In the genomic region with DNA sequence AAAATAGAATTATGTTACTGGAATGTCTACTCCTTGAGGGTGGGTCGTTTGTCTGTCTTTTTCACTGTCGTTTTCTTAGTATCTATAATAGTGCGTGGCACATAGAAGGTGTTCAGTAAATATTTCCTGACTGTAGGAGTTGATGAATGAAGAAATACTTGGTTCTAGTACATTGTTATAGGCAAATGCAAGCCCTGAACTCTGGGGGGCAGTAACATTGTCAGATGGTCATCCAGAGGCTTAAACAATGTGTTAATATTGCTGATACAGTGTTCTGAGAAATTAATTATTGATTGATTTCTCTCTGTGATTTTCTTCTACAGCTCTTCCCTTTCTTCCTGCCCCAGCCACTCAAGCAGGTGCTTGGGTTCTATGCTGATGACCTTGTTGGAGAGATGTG, we compare ENCODE assay signal across 2 cellular contexts.
TF ChIP-seq lines count a peak whose summit lies in the region.

No MANE protein-coding gene starts in this region.

TF ChIP-seq in GM23338, 12 proteins besides CTCF, POLR2A, EP300 and RAD21 (continued from another document):
- TF ChIP-seq, protein P1, sequence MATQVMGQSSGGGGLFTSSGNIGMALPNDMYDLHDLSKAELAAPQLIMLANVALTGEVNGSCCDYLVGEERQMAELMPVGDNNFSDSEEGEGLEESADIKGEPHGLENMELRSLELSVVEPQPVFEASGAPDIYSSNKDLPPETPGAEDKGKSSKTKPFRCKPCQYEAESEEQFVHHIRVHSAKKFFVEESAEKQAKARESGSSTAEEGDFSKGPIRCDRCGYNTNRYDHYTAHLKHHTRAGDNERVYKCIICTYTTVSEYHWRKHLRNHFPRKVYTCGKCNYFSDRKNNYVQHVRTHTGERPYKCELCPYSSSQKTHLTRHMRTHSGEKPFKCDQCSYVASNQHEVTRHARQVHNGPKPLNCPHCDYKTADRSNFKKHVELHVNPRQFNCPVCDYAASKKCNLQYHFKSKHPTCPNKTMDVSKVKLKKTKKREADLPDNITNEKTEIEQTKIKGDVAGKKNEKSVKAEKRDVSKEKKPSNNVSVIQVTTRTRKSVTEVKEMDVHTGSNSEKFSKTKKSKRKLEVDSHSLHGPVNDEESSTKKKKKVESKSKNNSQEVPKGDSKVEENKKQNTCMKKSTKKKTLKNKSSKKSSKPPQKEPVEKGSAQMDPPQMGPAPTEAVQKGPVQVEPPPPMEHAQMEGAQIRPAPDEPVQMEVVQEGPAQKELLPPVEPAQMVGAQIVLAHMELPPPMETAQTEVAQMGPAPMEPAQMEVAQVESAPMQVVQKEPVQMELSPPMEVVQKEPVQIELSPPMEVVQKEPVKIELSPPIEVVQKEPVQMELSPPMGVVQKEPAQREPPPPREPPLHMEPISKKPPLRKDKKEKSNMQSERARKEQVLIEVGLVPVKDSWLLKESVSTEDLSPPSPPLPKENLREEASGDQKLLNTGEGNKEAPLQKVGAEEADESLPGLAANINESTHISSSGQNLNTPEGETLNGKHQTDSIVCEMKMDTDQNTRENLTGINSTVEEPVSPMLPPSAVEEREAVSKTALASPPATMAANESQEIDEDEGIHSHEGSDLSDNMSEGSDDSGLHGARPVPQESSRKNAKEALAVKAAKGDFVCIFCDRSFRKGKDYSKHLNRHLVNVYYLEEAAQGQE (IDR thresholded peaks at IDR 0.05; ENCODE audit: unreplicated experiment) = no peak
- TF ChIP-seq JUNB (IDR thresholded peaks at IDR 0.05; ENCODE audit: unreplicated experiment) (no peak), POLR2AphosphoS5 (IDR thresholded peaks at IDR 0.05; ENCODE audit: low read depth) (no peak), CREB1 (CRISPR knock-in tag; IDR thresholded peaks at IDR 0.05; ENCODE audit: low read depth) (no peak), EZH2phosphoT487 (IDR thresholded peaks at IDR 0.05; ENCODE audit: unreplicated experiment) (no peak), ZNF331 (CRISPR knock-in tag; IDR thresholded peaks at IDR 0.05; ENCODE audit: low read depth) (no peak), NANOG (IDR thresholded peaks at IDR 0.05; ENCODE audit: borderline replicate concordance) (no peak)

TF ChIP-seq in SK-N-SH treated with all-trans-retinoic acid at 6 μM for 48 hours, 23 proteins besides CTCF, POLR2A, EP300 and RAD21 (continued from another document):
- no peak for TF ChIP-seq ISL1 (CRISPR knock-in tag; IDR thresholded peaks at IDR 0.05)
- TF ChIP-seq RARB (CRISPR knock-in tag; IDR thresholded peaks at IDR 0.05) = no peak
- TF ChIP-seq PPARA (CRISPR knock-in tag; IDR thresholded peaks at IDR 0.05; ENCODE audit: borderline replicate concordance) = no peak
- no peak for TF ChIP-seq SNAI2 (CRISPR knock-in tag; IDR thresholded peaks at IDR 0.05)
- TF ChIP-seq, protein P2, sequence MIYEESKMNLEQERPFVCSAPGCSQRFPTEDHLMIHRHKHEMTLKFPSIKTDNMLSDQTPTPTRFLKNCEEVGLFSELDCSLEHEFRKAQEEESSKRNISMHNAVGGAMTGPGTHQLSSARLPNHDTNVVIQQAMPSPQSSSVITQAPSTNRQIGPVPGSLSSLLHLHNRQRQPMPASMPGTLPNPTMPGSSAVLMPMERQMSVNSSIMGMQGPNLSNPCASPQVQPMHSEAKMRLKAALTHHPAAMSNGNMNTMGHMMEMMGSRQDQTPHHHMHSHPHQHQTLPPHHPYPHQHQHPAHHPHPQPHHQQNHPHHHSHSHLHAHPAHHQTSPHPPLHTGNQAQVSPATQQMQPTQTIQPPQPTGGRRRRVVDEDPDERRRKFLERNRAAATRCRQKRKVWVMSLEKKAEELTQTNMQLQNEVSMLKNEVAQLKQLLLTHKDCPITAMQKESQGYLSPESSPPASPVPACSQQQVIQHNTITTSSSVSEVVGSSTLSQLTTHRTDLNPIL (CRISPR knock-in tag; IDR thresholded peaks at IDR 0.05; ENCODE audit: low read depth) = no peak
- TF ChIP-seq ZNF70 (CRISPR knock-in tag; IDR thresholded peaks at IDR 0.05) = no peak
- no peak for TF ChIP-seq ESRRG (CRISPR knock-in tag; IDR thresholded peaks at IDR 0.05)
- no peak for TF ChIP-seq OSR1 (CRISPR knock-in tag; IDR thresholded peaks at IDR 0.05)
- TF ChIP-seq ZNF565 (CRISPR knock-in tag; conservative IDR thresholded peaks at IDR 0.05; ENCODE audit: low read depth) = no peak
- TF ChIP-seq ZFP3 (CRISPR knock-in tag; IDR thresholded peaks at IDR 0.05) = no peak
- TF ChIP-seq, protein P3, sequence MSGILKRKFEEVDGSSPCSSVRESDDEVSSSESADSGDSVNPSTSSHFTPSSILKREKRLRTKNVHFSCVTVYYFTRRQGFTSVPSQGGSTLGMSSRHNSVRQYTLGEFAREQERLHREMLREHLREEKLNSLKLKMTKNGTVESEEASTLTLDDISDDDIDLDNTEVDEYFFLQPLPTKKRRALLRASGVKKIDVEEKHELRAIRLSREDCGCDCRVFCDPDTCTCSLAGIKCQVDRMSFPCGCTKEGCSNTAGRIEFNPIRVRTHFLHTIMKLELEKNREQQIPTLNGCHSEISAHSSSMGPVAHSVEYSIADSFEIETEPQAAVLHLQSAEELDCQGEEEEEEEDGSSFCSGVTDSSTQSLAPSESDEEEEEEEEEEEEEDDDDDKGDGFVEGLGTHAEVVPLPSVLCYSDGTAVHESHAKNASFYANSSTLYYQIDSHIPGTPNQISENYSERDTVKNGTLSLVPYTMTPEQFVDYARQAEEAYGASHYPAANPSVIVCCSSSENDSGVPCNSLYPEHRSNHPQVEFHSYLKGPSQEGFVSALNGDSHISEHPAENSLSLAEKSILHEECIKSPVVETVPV (CRISPR knock-in tag; IDR thresholded peaks at IDR 0.05) = no peak
